Comparison of ENCODE assay signal across 8 cellular contexts in the genomic region with DNA sequence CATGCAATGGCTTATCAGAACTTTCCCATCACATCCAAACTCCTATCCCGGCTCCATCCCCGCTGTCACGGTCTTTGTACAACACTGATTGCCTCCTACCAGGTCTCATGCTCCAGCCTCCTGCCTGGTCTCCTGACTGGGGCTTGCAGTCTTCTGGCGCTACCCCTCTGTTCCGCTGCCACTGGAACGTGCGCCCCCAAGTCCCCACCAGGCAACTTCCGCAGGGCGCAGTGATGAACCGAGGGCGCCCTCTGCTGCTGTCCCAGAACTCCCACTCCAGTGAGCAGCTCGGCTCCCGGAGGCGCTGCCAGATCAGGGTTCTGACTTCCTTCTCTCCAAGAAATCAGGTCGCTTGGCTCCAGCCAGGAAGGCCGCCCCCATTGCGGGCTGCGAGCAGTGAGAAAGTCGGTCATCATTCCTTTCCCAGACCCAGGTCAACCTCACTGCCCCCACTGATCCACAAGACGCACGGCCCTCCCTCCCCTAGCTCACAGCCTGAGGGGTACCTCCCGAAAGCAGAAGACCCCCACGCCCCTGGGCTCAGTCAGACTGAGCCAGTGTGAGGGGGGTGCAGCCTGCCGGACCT. TPM values are rescaled to one million over a fixed set of nuclear protein-coding genes. Genes with fewer than 3 reads are reported as not detected.
DNase-seq lines count a peak whose midpoint lies in the region; ATAC-seq and TF ChIP-seq lines count a peak whose summit lies in the region.

No MANE protein-coding gene starts in this region.

- no peaks in the 10 kb centered on the region for H3K36me3 Mint-ChIP-seq in CD8-positive, alpha-beta T cell
- peaks cover 4% of the 10 kb centered on the region for H3K36me3 Mint-ChIP-seq in chondrocyte (ENCODE audit: low read depth)
- no peaks in the 10 kb centered on the region for H3K36me3 Mint-ChIP-seq in activated T-helper 2 cell treated with anti-CD3 and anti-CD28 coated beads, Interferon-gamma antibody, Interleukin-2, Interleukin-4, amounts not matched to agents 10 μg/mL and 5 μg/mL and 100 μg/mL, durations not matched to agents 14 hours and 24 hours and 36 hours (ENCODE audit: low read depth)

- no peaks in the 10 kb centered on the region for H3K9me3 Mint-ChIP-seq in CD8-positive, alpha-beta T cell
- peaks cover 6% of the 10 kb centered on the region for H3K9me3 Mint-ChIP-seq in chondrocyte (ENCODE audit: low read depth)
- H3K9me3 Mint-ChIP-seq in activated T-helper 2 cell treated with anti-CD3 and anti-CD28 coated beads, Interferon-gamma antibody, Interleukin-2, Interleukin-4, amounts not matched to agents 10 μg/mL and 5 μg/mL and 100 μg/mL, durations not matched to agents 14 hours and 24 hours and 36 hours, result no peaks in the 10 kb centered on the region

- peak in 4 of 7 experiments; percentile 12 to 56 (median 34) for DNase-seq in CD8-positive, alpha-beta T cell
- DNase-seq in HT1080 (ENCODE audit: low read depth) (peak; percentile 63), SK-N-SH (peak; percentile 83), chondrocyte (ENCODE audit: low spot score) (no peak), kidney glomerular epithelial cell (lab: John Stamatoyannopoulos, UW) (peak; percentile 49)
- peak; percentile 16 to 36 for DNase-seq in stimulated activated CD4-positive, alpha-beta T cell treated with anti-CD3 and anti-CD28 coated beads, Interleukin-4, amount 100 ng/mL, for 4 hours
- DNase-seq in activated T-helper 2 cell treated with anti-CD3 and anti-CD28 coated beads, Interferon-gamma antibody, Interleukin-2, Interleukin-4, amounts not matched to agents 10 μg/mL and 5 μg/mL and 100 μg/mL, durations not matched to agents 14 hours and 24 hours and 36 hours (ENCODE audit: low spot score), result no peak

- no peaks in the 10 kb centered on the region for H3K79me2 ChIP-seq in SK-N-SH (ENCODE audit: insufficient read depth)

- POLR2A ChIA-PET in CD8-positive, alpha-beta T cell (lab: Charles Lee), result no interaction called here
- POLR2A ChIA-PET in SK-N-SH (lab: Yijun Ruan, JAX), result no interaction called here

- TF ChIP-seq EP300 in SK-N-SH (IDR thresholded peaks at IDR 0.05; ENCODE audit: borderline replicate concordance in 1 of 2, low read depth in 1 of 2, low read length in 1 of 2), result no peak

- H3K27me3 ChIP-seq in CD8-positive, alpha-beta T cell (ENCODE audit: insufficient read depth, low read length), result no peaks in the 10 kb centered on the region
- H3K27me3 ChIP-seq in SK-N-SH (ENCODE audit: insufficient read depth), result no peaks in the 10 kb centered on the region

- no peaks in the 10 kb centered on the region for H3K4me1 ChIP-seq in CD8-positive, alpha-beta T cell (ENCODE audit: insufficient read depth, low read length)
- peaks cover 0 to 5% of the 10 kb centered on the region in 2 experiments; a peak in 1 of 4 replicates for H3K4me1 ChIP-seq in SK-N-SH (ENCODE audit: control insufficient read depth in 1 of 2, insufficient read depth in 2 of 2, low read depth in 1 of 2, low read length in 1 of 2)

- no peaks in the 10 kb centered on the region for H3F3A ChIP-seq in SK-N-SH (replicated peaks; ENCODE audit: insufficient read depth)

- H2AFZ ChIP-seq in SK-N-SH (ENCODE audit: low read depth), result no peak overlapping the region

- peak; percentile 92 for TF ChIP-seq RAD21 in SK-N-SH (IDR thresholded peaks at IDR 0.05; ENCODE audit: low read length)

- CTCF ChIA-PET in CD8-positive, alpha-beta T cell (lab: Charles Lee), result interaction anchor here (1.6 to 4.0 kb wide), 5 partner anchors 21 to 173 kb away, joined by 3 to 36 read pairs (median 14); no protein-coding TSS in a partner anchor
- CTCF ChIA-PET in SK-N-SH (lab: Yijun Ruan, JAX), result interaction anchor here (0.6 to 4.5 kb wide), 60 partner anchors 8 to 1646 kb away, joined by 3 to 267 read pairs (median 4); partner anchors contain the start of genes RAB11FIP5, SFXN5 and SPR

- no peak overlapping the region for H3K4me3 ChIP-seq in CD8-positive, alpha-beta T cell (ENCODE audit: low read depth, low read length)
- peak overlapping the region; percentile 6 to 49; a peak in 1 of 4 replicates for H3K4me3 ChIP-seq in SK-N-SH (ENCODE audit: low read depth in 2 of 2, low read length in 1 of 2)

- peak overlapping the region; percentile 55; the same call in 1 of the 2 replicates for H3K4me2 ChIP-seq in SK-N-SH

- H3K27me3 Mint-ChIP-seq in CD8-positive, alpha-beta T cell (ENCODE audit: low read depth), result peaks cover 49% of the 10 kb centered on the region
- peaks cover 49% of the 10 kb centered on the region for H3K27me3 Mint-ChIP-seq in chondrocyte (ENCODE audit: low read depth)
- H3K27me3 Mint-ChIP-seq in activated T-helper 2 cell treated with anti-CD3 and anti-CD28 coated beads, Interferon-gamma antibody, Interleukin-2, Interleukin-4, amounts not matched to agents 10 μg/mL and 5 μg/mL and 100 μg/mL, durations not matched to agents 14 hours and 24 hours and 36 hours (ENCODE audit: low read depth), result peaks cover 33% of the 10 kb centered on the region

- H4K20me1 ChIP-seq in SK-N-SH (ENCODE audit: insufficient read depth), result no peaks in the 10 kb centered on the region

- no peaks in the 10 kb centered on the region for H3K9me3 ChIP-seq in CD8-positive, alpha-beta T cell (ENCODE audit: low read length)
- no peaks in the 10 kb centered on the region for H3K9me3 ChIP-seq in SK-N-SH

- H3K36me3 ChIP-seq in CD8-positive, alpha-beta T cell (ENCODE audit: insufficient read depth, low read length), result no peaks in the 10 kb centered on the region
- H3K36me3 ChIP-seq in SK-N-SH (replicated peaks in 1 of 2; ENCODE audit: control insufficient read depth in 1 of 2, insufficient read depth in 2 of 2, low read length in 1 of 2), result no peaks in the 10 kb centered on the region

- H3K27ac ChIP-seq in CD8-positive, alpha-beta T cell (ENCODE audit: low read depth, low read length), result no peak overlapping the region
- H3K27ac ChIP-seq in SK-N-SH (ENCODE audit: low read depth in 2 of 2, low read length in 1 of 2), result no peak overlapping the region

- H3K27ac Mint-ChIP-seq in CD8-positive, alpha-beta T cell, result no peak overlapping the region
- peak overlapping the region; percentile 22 for H3K27ac Mint-ChIP-seq in chondrocyte (ENCODE audit: unreplicated experiment)
- H3K27ac Mint-ChIP-seq in activated T-helper 2 cell treated with anti-CD3 and anti-CD28 coated beads, Interferon-gamma antibody, Interleukin-2, Interleukin-4, amounts not matched to agents 10 μg/mL and 5 μg/mL and 100 μg/mL, durations not matched to agents 14 hours and 24 hours and 36 hours, result no peak overlapping the region

- H3K4me1 Mint-ChIP-seq in CD8-positive, alpha-beta T cell (ENCODE audit: low read depth), result no peaks in the 10 kb centered on the region
- H3K4me1 Mint-ChIP-seq in chondrocyte (ENCODE audit: low read depth), result peaks cover 6% of the 10 kb centered on the region
- no peaks in the 10 kb centered on the region for H3K4me1 Mint-ChIP-seq in activated T-helper 2 cell treated with anti-CD3 and anti-CD28 coated beads, Interferon-gamma antibody, Interleukin-2, Interleukin-4, amounts not matched to agents 10 μg/mL and 5 μg/mL and 100 μg/mL, durations not matched to agents 14 hours and 24 hours and 36 hours (ENCODE audit: low read depth)

- H3K4me3 Mint-ChIP-seq in CD8-positive, alpha-beta T cell, result no peak overlapping the region
- peak overlapping the region; percentile 58 for H3K4me3 Mint-ChIP-seq in chondrocyte (ENCODE audit: unreplicated experiment)
- no peak overlapping the region for H3K4me3 Mint-ChIP-seq in activated T-helper 2 cell treated with anti-CD3 and anti-CD28 coated beads, Interferon-gamma antibody, Interleukin-2, Interleukin-4, amounts not matched to agents 10 μg/mL and 5 μg/mL and 100 μg/mL, durations not matched to agents 14 hours and 24 hours and 36 hours (ENCODE audit: low read depth)

- 17% methylated on average over 20 of the region's 24 CpGs for WGBS in SK-N-SH (ENCODE audit: low lambda C conversion rate)

- intact Hi-C loops in CD8-positive, alpha-beta T cell (cut with DNase I, micrococcal nuclease), result loop anchor here in 1 of 2 experiments (1.0 kb wide), 1 partner anchor 71 kb away; no protein-coding TSS in a partner anchor
- intact Hi-C loops in activated T-helper 2 cell treated with anti-CD3 and anti-CD28 coated beads, Interferon-gamma antibody, Interleukin-2, Interleukin-4, amounts not matched to agents 10 μg/mL and 5 μg/mL and 100 μg/mL, durations not matched to agents 14 hours and 24 hours and 36 hours (cut with micrococcal nuclease), result loop anchor here (1.0 kb wide), 1 partner anchor 71 kb away; no protein-coding TSS in a partner anchor

- no peak for TF ChIP-seq CTCF in CD8-positive, alpha-beta T cell (IDR thresholded peaks at IDR 0.05)
- TF ChIP-seq CTCF in SK-N-SH (IDR thresholded peaks at IDR 0.05), result peak; percentile 87
- peak; percentile 94 for TF ChIP-seq CTCF in chondrocyte (IDR thresholded peaks at IDR 0.05)

- H3K9ac ChIP-seq in SK-N-SH, result no peak overlapping the region

- no peak for ATAC-seq in CD8-positive, alpha-beta T cell
- no peak for ATAC-seq in HG02763 (IDR thresholded peaks at IDR 0.05; ENCODE audit: unreplicated experiment)

- no peaks in the 10 kb centered on the region for H3K9me2 ChIP-seq in SK-N-SH

RNA-seq across cellular contexts. Expression of gene RAB11FIP5, which starts 43.9 kb away (rescaled TPM):
- total RNA-seq in CD8-positive, alpha-beta T cell, result 10 to 100 TPM in 1 of 2 experiments, 1 to 10 TPM in 1; 4.7 to 10.7 TPM
- total RNA-seq in HT1080 (2014; rRNA removed; shearing (Covaris generic)), result 34.5 and 35.5 TPM in 2 replicates
- 37.1 and 40.4 TPM in 2 replicates for polyA plus RNA-seq in HT1080 (2015; cell fraction: cytosol; rRNA removed)
- 39.6 and 43.2 TPM in 2 replicates for polyA plus RNA-seq in HT1080 (2015; cell fraction: nucleus; rRNA removed)
- polyA plus RNA-seq in SK-N-SH (2012; rRNA removed), result 16.4 and 17.1 TPM in 2 replicates
- polyA plus RNA-seq in SK-N-SH (2012; cell fraction: cytosol; rRNA removed), result 12.4 and 17.2 TPM in 2 replicates
- polyA plus RNA-seq in SK-N-SH (2012; cell fraction: nucleus; rRNA removed), result 19.9 and 24.8 TPM in 2 replicates
- 39.8 to 54.7 TPM (median 53.1 TPM) in 3 replicates for total RNA-seq in chondrocyte
- total RNA-seq in activated T-helper 2 cell treated with anti-CD3 and anti-CD28 coated beads, Interferon-gamma antibody, Interleukin-2, Interleukin-4, amounts not matched to agents 10 μg/mL and 5 μg/mL and 100 μg/mL, durations not matched to agents 14 hours and 24 hours and 36 hours, result 10.7 and 11.7 TPM in 2 replicates

RNA-seq across cellular contexts. Expression of gene NOTO, which starts 45.7 kb away (rescaled TPM):
- total RNA-seq in CD8-positive, alpha-beta T cell, result not detected
- total RNA-seq in HT1080 (2014; rRNA removed; shearing (Covaris generic)), result not detected in 2 replicates
- not detected in 2 replicates for polyA plus RNA-seq in HT1080 (2015; cell fraction: cytosol; rRNA removed)
- polyA plus RNA-seq in HT1080 (2015; cell fraction: nucleus; rRNA removed), result not detected in 2 replicates
- polyA plus RNA-seq in SK-N-SH (2012; rRNA removed), result not detected in 2 replicates
- polyA plus RNA-seq in SK-N-SH (2012; cell fraction: cytosol; rRNA removed), result not detected in 2 replicates
- not detected in 2 replicates for polyA plus RNA-seq in SK-N-SH (2012; cell fraction: nucleus; rRNA removed)
- total RNA-seq in chondrocyte, result not detected in 3 replicates
- total RNA-seq in activated T-helper 2 cell treated with anti-CD3 and anti-CD28 coated beads, Interferon-gamma antibody, Interleukin-2, Interleukin-4, amounts not matched to agents 10 μg/mL and 5 μg/mL and 100 μg/mL, durations not matched to agents 14 hours and 24 hours and 36 hours, result not detected in 2 replicates

RNA-seq across cellular contexts. Expression of gene SMYD5, which starts 57.4 kb away (rescaled TPM):
- 10 to 100 TPM; 59.1 to 71.9 TPM for total RNA-seq in CD8-positive, alpha-beta T cell
- total RNA-seq in HT1080 (2014; rRNA removed; shearing (Covaris generic)), result 42.1 and 44.0 TPM in 2 replicates
- 25.6 and 26.2 TPM in 2 replicates for polyA plus RNA-seq in HT1080 (2015; cell fraction: cytosol; rRNA removed)
- polyA plus RNA-seq in HT1080 (2015; cell fraction: nucleus; rRNA removed), result 35.8 and 36.2 TPM in 2 replicates
- polyA plus RNA-seq in SK-N-SH (2012; rRNA removed), result 21.4 and 22.2 TPM in 2 replicates
- polyA plus RNA-seq in SK-N-SH (2012; cell fraction: cytosol; rRNA removed), result 12.1 and 16.2 TPM in 2 replicates
- 63.9 and 65.0 TPM in 2 replicates for polyA plus RNA-seq in SK-N-SH (2012; cell fraction: nucleus; rRNA removed)
- 10.0 to 12.6 TPM (median 11.7 TPM) in 3 replicates for total RNA-seq in chondrocyte
- total RNA-seq in activated T-helper 2 cell treated with anti-CD3 and anti-CD28 coated beads, Interferon-gamma antibody, Interleukin-2, Interleukin-4, amounts not matched to agents 10 μg/mL and 5 μg/mL and 100 μg/mL, durations not matched to agents 14 hours and 24 hours and 36 hours, result 48.7 and 51.4 TPM in 2 replicates

Comparison
In these comparisons a context has a peak if more than half of its experiments do, and no peak if none do; other contexts are left out.
1. DNase-seq: peak in CD8-positive, alpha-beta T cell (4 of 7), HT1080 (single experiment), SK-N-SH (single experiment), kidney glomerular epithelial cell (single experiment) and stimulated activated CD4-positive, alpha-beta T cell treated with anti-CD3 and anti-CD28 coated beads, Interleukin-4, amount 100 ng/mL, for 4 hours (2 of 2); none in chondrocyte (single experiment) and activated T-helper 2 cell treated with anti-CD3 and anti-CD28 coated beads, Interferon-gamma antibody, Interleukin-2, Interleukin-4, amounts not matched to agents 10 μg/mL and 5 μg/mL and 100 μg/mL, durations not matched to agents 14 hours and 24 hours and 36 hours (single experiment).